Comparison of ENCODE assay signal across 8 cellular contexts in the genomic region with DNA sequence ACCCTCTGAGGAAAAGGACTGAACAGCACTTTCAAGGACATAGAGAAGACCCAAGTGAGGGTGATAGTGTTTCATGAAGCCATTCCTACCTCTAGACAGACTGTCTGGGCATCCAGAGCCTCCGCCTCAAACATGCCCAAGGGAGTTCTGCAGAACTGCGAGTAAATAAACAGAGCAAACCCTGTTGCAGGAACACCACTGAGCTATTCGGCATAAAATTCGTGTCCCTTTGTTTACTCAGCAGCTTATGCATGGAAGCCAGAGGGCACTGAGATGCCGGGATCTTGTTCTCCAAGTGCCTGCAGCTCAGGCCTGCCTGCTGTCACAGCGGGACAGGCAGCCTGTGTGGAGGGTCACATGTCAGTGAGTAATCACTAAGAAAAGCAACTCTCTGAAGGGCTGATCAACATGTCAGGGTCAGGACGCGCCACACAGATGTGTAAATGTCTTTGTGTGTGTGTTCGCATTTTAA.
DNase-seq lines count a peak whose midpoint lies in the region; TF ChIP-seq lines count a peak whose summit lies in the region.

No MANE protein-coding gene starts in this region.

- no peaks in the 10 kb centered on the region for H3K4me1 Mint-ChIP-seq in activated CD4-positive, alpha-beta memory T cell treated with anti-CD3 and anti-CD28 coated beads for 36 hours (ENCODE audit: low read depth)

- H3K36me3 ChIP-seq in ascending aorta (no peaks in the 10 kb centered on the region), skeletal muscle satellite cell (ENCODE audit: insufficient read depth, low read length) (no peaks in the 10 kb centered on the region)

- H3K27ac Mint-ChIP-seq in activated CD4-positive, alpha-beta memory T cell treated with anti-CD3 and anti-CD28 coated beads for 36 hours: no peak overlapping the region

- intact Hi-C loops in ascending aorta (cut with DNase I): no loop called here
- intact Hi-C loops in activated CD4-positive, alpha-beta memory T cell treated with anti-CD3 and anti-CD28 coated beads for 36 hours (cut with micrococcal nuclease): no loop called here

- H3K27ac ChIP-seq in ascending aorta: peak overlapping the region in 1 of 2 donors; percentile 42

- no peaks in the 10 kb centered on the region for H3K9me3 Mint-ChIP-seq in activated CD4-positive, alpha-beta memory T cell treated with anti-CD3 and anti-CD28 coated beads for 36 hours

- H3K4me1 ChIP-seq in ascending aorta (no peaks in the 10 kb centered on the region), skeletal muscle satellite cell (ENCODE audit: control insufficient read depth, insufficient read depth, low read length) (peaks cover 28% of the 10 kb centered on the region)

- POLR2A ChIA-PET in activated CD4-positive, alpha-beta memory T cell treated with anti-CD3 and anti-CD28 coated beads for 36 hours (lab: Charles Lee): no interaction called here

- DNase-seq in NCI-H1417 (lab: John Stamatoyannopoulos, UW) (peak; percentile 49 to 86 (median 75)), ascending aorta (ENCODE audit: low spot score in 2 of 2) (peak in 1 of 2 donors; percentile 67), hippocampal formation (lab: John Stamatoyannopoulos, UW) (peak; percentile 68 to 79), COR-L47 (lab: John Stamatoyannopoulos, UW) (no peak), activated gamma-delta T cell treated with Interleukin-2 at 50 U/mL for 16 hours (no peak)
- DNase-seq in activated CD4-positive, alpha-beta memory T cell treated with anti-CD3 and anti-CD28 coated beads for 36 hours: no peak
- DNase-seq in activated CD4-positive, alpha-beta T cell treated with anti-CD3 and anti-CD28 coated beads, Interleukin-2, amount 50 U/mL, for 48 hours: no peak

- CTCF ChIA-PET in activated CD4-positive, alpha-beta memory T cell treated with anti-CD3 and anti-CD28 coated beads for 36 hours (lab: Charles Lee): no interaction called here

- peak in 2 of 3 experiments; percentile 18 to 28 for TF ChIP-seq CTCF in ascending aorta (IDR thresholded peaks at IDR 0.05)

- no peaks in the 10 kb centered on the region for H3K36me3 Mint-ChIP-seq in activated CD4-positive, alpha-beta memory T cell treated with anti-CD3 and anti-CD28 coated beads for 36 hours

- peaks cover 2% of the 10 kb centered on the region for H3K27me3 Mint-ChIP-seq in activated CD4-positive, alpha-beta memory T cell treated with anti-CD3 and anti-CD28 coated beads for 36 hours

- no peak overlapping the region for H3K9ac ChIP-seq in skeletal muscle satellite cell (ENCODE audit: low read depth, low read length)

- H3K4me2 ChIP-seq in skeletal muscle satellite cell (ENCODE audit: low read length): peak overlapping the region; percentile 15

- H3K4me3 Mint-ChIP-seq in activated CD4-positive, alpha-beta memory T cell treated with anti-CD3 and anti-CD28 coated beads for 36 hours: no peak overlapping the region

- H3K9me3 ChIP-seq in ascending aorta (no peaks in the 10 kb centered on the region), skeletal muscle satellite cell (replicated peaks; ENCODE audit: low read length) (no peaks in the 10 kb centered on the region)

- H3K27me3 ChIP-seq in ascending aorta (no peaks in the 10 kb centered on the region), skeletal muscle satellite cell (ENCODE audit: control insufficient read depth, insufficient read depth, low read length) (no peaks in the 10 kb centered on the region)

- H3K4me3 ChIP-seq in ascending aorta (no peak overlapping the region), skeletal muscle satellite cell (ENCODE audit: low read length) (no peak overlapping the region)

Comparison
In these comparisons a context has a peak if more than half of its experiments do, and no peak if none do; other contexts are left out.
1. DNase-seq: peak in NCI-H1417 (3 of 3) and hippocampal formation (2 of 2); none in activated CD4-positive, alpha-beta memory T cell treated with anti-CD3 and anti-CD28 coated beads for 36 hours (single experiment), activated CD4-positive, alpha-beta T cell treated with anti-CD3 and anti-CD28 coated beads, Interleukin-2, amount 50 U/mL, for 48 hours (0 of 2), COR-L47 (single experiment) and activated gamma-delta T cell treated with Interleukin-2 at 50 U/mL for 16 hours (single experiment).